ENCODE assay signal across 14 cellular contexts in genomic region chr5:126535856-126536545, GRCh38.
"Had no signal": no experiment of that assay in that cellular context is flagged by ENCODE, and none has a peak within 500 bp of the region (broad histone marks: within the 10 kb centered on the region; RNA-seq: fewer than 3 reads in every experiment).

No MANE protein-coding gene starts in this region.

- H3K4me3 ChIP-seq: hepatocyte, lower lobe of right lung, ovary, sigmoid colon had no signal

- H3K27ac Mint-ChIP-seq: activated CD8-positive, alpha-beta T cell treated with anti-CD3 and anti-CD28 coated beads for 36 hours; mesothelial cell of epicardium; stimulated activated naive CD8-positive, alpha-beta T cell treated with anti-CD3 and anti-CD28 coated beads, Interleukin-15, amount 100 ng/mL, for 72 hours; WTC11 had no signal

- H3K4me1 Mint-ChIP-seq: stimulated activated naive CD8-positive, alpha-beta T cell treated with anti-CD3 and anti-CD28 coated beads, Interleukin-15, amount 100 ng/mL, for 72 hours had no signal

- H3K27ac ChIP-seq: hepatocyte, lower lobe of right lung, ovary had no signal

- H3K27me3 ChIP-seq: hepatocyte, ovary, sigmoid colon had no signal

- H3K9me3 ChIP-seq: lower lobe of right lung, ovary, sigmoid colon had no signal

- H3K36me3 ChIP-seq: lower lobe of right lung, ovary, sigmoid colon had no signal

- ATAC-seq: activated CD8-positive, alpha-beta T cell treated with anti-CD3 and anti-CD28 coated beads for 36 hours; lower lobe of right lung; stimulated activated naive CD8-positive, alpha-beta T cell treated with anti-CD3 and anti-CD28 coated beads, Interleukin-15, amount 100 ng/mL, for 72 hours; WTC11 had no signal

- H3K4me3 Mint-ChIP-seq: activated CD8-positive, alpha-beta T cell treated with anti-CD3 and anti-CD28 coated beads for 36 hours; mesothelial cell of epicardium; stimulated activated naive CD8-positive, alpha-beta T cell treated with anti-CD3 and anti-CD28 coated beads, Interleukin-15, amount 100 ng/mL, for 72 hours; WTC11 had no signal

- H3K27me3 Mint-ChIP-seq: activated CD8-positive, alpha-beta T cell treated with anti-CD3 and anti-CD28 coated beads for 36 hours; stimulated activated naive CD8-positive, alpha-beta T cell treated with anti-CD3 and anti-CD28 coated beads, Interleukin-15, amount 100 ng/mL, for 72 hours had no signal

- DNase-seq: activated CD4-positive, alpha-beta T cell treated with anti-CD3 and anti-CD28 coated beads for 48 hours; activated CD8-positive, alpha-beta T cell treated with anti-CD3 and anti-CD28 coated beads for 36 hours; activated T-cell treated with anti-CD3 and anti-CD28 coated beads, Interleukin-2, amount 50 U/mL, for 48 hours; anterior cingulate cortex; erythroblast; lower lobe of right lung; ovary; sigmoid colon; stimulated activated CD4-positive, alpha-beta T cell treated with anti-CD3 and anti-CD28 coated beads, Interleukin-1b, Interleukin-23, amount 100 ng/mL, for 48 hours; stimulated activated naive CD8-positive, alpha-beta T cell treated with anti-CD3 and anti-CD28 coated beads, Interleukin-15, amount 100 ng/mL, for 72 hours; T-helper 2 cell had no signal

- H3K36me3 Mint-ChIP-seq: mesothelial cell of epicardium, WTC11 had no signal
